8 cellular contexts compared by ENCODE assay signal in genomic region chr1:9784508-9785133, GRCh38. TPM values are rescaled to one million over a fixed set of nuclear protein-coding genes. Genes with fewer than 3 reads are reported as not detected.
DNase-seq lines count a peak whose midpoint lies in the region; ATAC-seq, FAIRE-seq and TF ChIP-seq lines count a peak whose summit lies in the region.

No MANE protein-coding gene starts in this region.

- H3K27ac Mint-ChIP-seq in effector memory CD8-positive, alpha-beta T cell, result no peak overlapping the region
- H3K27ac Mint-ChIP-seq in osteocyte (ENCODE audit: unreplicated experiment), result no peak overlapping the region

- peaks cover 13 to 14% of the 10 kb centered on the region in 2 donors for H3K4me1 Mint-ChIP-seq in effector memory CD8-positive, alpha-beta T cell (ENCODE audit: low read depth in 2 of 2)
- H3K4me1 Mint-ChIP-seq in osteocyte (ENCODE audit: unreplicated experiment), result peaks cover 32% of the 10 kb centered on the region

- POLR2A ChIA-PET in A549 (lab: Yijun Ruan, JAX), result interaction anchor here (0.6 to 1.1 kb wide), 2 partner anchors 126 to 158 kb away, joined by 3 to 5 read pairs; no protein-coding TSS in a partner anchor

- TF ChIP-seq CTCF in A549 (IDR thresholded peaks at IDR 0.05) (peak; percentile 68), GM12873 (IDR thresholded peaks at IDR 0.05; ENCODE audit: insufficient read depth, low read depth, low read length, missing control alignments) (peak; percentile 81), osteocyte (IDR thresholded peaks at IDR 0.05) (peak; percentile 71)

- H3K4me2 ChIP-seq in A549, result no peak overlapping the region

- peaks cover 12% of the 10 kb centered on the region for H3K36me3 Mint-ChIP-seq in effector memory CD8-positive, alpha-beta T cell (ENCODE audit: insufficient read depth)
- no peaks in the 10 kb centered on the region for H3K36me3 Mint-ChIP-seq in osteocyte (ENCODE audit: unreplicated experiment)

- no peak overlapping the region for H3K4me3 ChIP-seq in A549

- no peaks in the 10 kb centered on the region for H3K9me3 Mint-ChIP-seq in effector memory CD8-positive, alpha-beta T cell
- H3K9me3 Mint-ChIP-seq in osteocyte (ENCODE audit: unreplicated experiment), result no peaks in the 10 kb centered on the region

- ATAC-seq in A549, result peak; percentile 66 to 72; a peak in 4 of 6 replicates
- peak; percentile 38 for ATAC-seq in effector memory CD8-positive, alpha-beta T cell (replicated peaks)
- no peak for ATAC-seq in HG02973 (IDR thresholded peaks at IDR 0.05; ENCODE audit: unreplicated experiment)

- peak; percentile 77 to 80 for TF ChIP-seq RAD21 in A549 (conservative IDR thresholded peaks at IDR 0.05 in 1 of 2, IDR thresholded peaks at IDR 0.05 in 1 of 2)

- no peak overlapping the region for H3K27ac ChIP-seq in A549

- TF ChIP-seq POLR2A in A549 (IDR thresholded peaks at IDR 0.05; ENCODE audit: low read length), result no peak

- peaks cover 9% of the 10 kb centered on the region; the same call in 1 of the 3 replicates for H3K4me1 ChIP-seq in A549

- H3K4me3 Mint-ChIP-seq in effector memory CD8-positive, alpha-beta T cell, result no peak overlapping the region
- no peak overlapping the region for H3K4me3 Mint-ChIP-seq in osteocyte (ENCODE audit: unreplicated experiment)

- H3K9me3 ChIP-seq in A549, result no peaks in the 10 kb centered on the region

- DNase-seq in A549 (ENCODE audit: low read depth in 1 of 2, low spot score in 1 of 2) (peak; percentile 34 to 74), NCI-H446 (lab: John Stamatoyannopoulos, UW) (peak; percentile 52 to 67), osteocyte (ENCODE audit: extremely low spot score, unreplicated experiment) (no peak), frontal cortex (ENCODE audit: low spot score in 2 of 2) (no peak)
- DNase-seq in activated CD4-positive, alpha-beta T cell treated with anti-CD3 and anti-CD28 coated beads, Interleukin-2, amount 50 U/mL, for 1 hour, result peak; percentile 68
- peak; percentile 55 to 66 (median 63) for DNase-seq in effector memory CD8-positive, alpha-beta T cell

- 17% methylated on average over 3 of the region's 3 CpGs for WGBS in A549 (ENCODE audit: missing lambda C conversion rate)

- H3K27me3 Mint-ChIP-seq in effector memory CD8-positive, alpha-beta T cell, result no peaks in the 10 kb centered on the region
- H3K27me3 Mint-ChIP-seq in osteocyte (ENCODE audit: unreplicated experiment), result no peaks in the 10 kb centered on the region

- TF ChIP-seq EP300 in A549 (IDR thresholded peaks at IDR 0.05), result no peak

- FAIRE-seq in A549 (lab: Jason Lieb, UNC) (no peak), frontal cortex (lab: Jason Lieb, UNC) (no peak)

- CTCF ChIA-PET in A549 (lab: Yijun Ruan, JAX), result interaction anchor here (0.6 to 3.5 kb wide), 35 partner anchors 9 to 169 kb away, joined by 3 to 42 read pairs (median 5); partner anchors contain the start of genes LZIC and NMNAT1

TF ChIP-seq in A549, 52 proteins besides CTCF, POLR2A, EP300 and RAD21:
- TF ChIP-seq CHD4 (IDR thresholded peaks at IDR 0.05; ENCODE audit: borderline replicate concordance) (no peak), SMC3 (IDR thresholded peaks at IDR 0.05) (peak; percentile 82)

RNA-seq across cellular contexts. Expression of gene CLSTN1, which starts 39.1 kb away (rescaled TPM):
- 27.3 and 42.9 TPM in 2 replicates for polyA plus RNA-seq in A549 (2011; rRNA removed)
- 30.1 and 33.3 TPM in 2 replicates for polyA plus RNA-seq in A549 (2012; cell fraction: cytosol; rRNA removed)
- 98.4 and 100 TPM in 2 replicates for polyA plus RNA-seq in A549 (2012; cell fraction: nucleus; rRNA removed)
- 50.8 to 57.5 TPM (median 56.1 TPM) in 3 replicates for polyA plus RNA-seq in A549 (2017; fragmentation: RNase III; extraction: RNeasy Plus Mini Kit Qiagen cat#74134 plus additional on column Dnase treatment)
- polyA minus RNA-seq in A549 (2011; rRNA and poly(A)+ RNA removed), result 35.7 and 40.2 TPM in 2 replicates
- total RNA-seq in osteocyte, result 179 and 187 TPM in 2 replicates
- 143 TPM for total RNA-seq in frontal cortex

Comparison
In these comparisons a context has a peak if more than half of its experiments do, and no peak if none do; other contexts are left out.
1. DNase-seq: peak in A549 (2 of 2), NCI-H446 (2 of 2), activated CD4-positive, alpha-beta T cell treated with anti-CD3 and anti-CD28 coated beads, Interleukin-2, amount 50 U/mL, for 1 hour (single experiment) and effector memory CD8-positive, alpha-beta T cell (3 of 3); none in osteocyte (single experiment) and frontal cortex (0 of 2).
2. Peak in every context shown above with its lines, with median percentiles within 50 percentile points of each other: CTCF ChIP-seq.